ENCODE assay signal across 1 cellular context in the genomic region with DNA sequence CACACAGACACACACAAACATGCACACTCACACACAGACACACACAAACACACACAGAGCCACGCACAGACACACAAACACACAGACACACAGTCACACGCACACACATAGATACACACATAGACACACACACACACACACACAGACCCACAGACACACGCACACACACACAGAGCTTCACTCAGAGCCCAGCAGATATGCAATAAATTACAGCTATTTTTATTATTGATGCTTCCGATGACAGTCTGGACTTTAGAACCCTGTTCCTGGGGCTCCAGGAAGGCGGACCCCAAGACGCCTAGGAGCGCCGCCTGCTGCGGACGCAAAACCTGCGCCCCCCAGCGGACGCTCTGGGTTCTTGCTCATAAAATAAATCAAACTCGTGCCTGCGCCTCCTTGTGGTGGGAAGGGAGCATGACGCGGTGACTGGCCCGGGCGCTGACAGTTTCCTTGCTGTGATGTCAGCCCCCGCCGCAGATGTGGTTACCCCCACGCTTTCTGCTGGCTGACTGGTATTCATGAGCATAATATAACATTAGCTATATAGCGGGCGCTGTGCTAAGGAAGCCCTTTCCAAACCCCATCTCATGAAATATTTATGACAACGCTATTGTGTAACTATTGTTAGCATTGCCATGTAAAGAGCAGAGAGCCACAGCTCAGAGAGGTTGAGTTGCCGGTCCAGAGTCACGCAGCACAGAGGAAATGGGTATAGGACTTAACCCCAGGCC.
TF ChIP-seq lines count a peak whose summit lies in the region.

No MANE protein-coding gene starts in this region.

TF ChIP-seq in GM12878, 131 proteins besides CTCF, POLR2A, EP300 and RAD21 (continued from another document and continues in another):
- TF ChIP-seq, protein P1, sequence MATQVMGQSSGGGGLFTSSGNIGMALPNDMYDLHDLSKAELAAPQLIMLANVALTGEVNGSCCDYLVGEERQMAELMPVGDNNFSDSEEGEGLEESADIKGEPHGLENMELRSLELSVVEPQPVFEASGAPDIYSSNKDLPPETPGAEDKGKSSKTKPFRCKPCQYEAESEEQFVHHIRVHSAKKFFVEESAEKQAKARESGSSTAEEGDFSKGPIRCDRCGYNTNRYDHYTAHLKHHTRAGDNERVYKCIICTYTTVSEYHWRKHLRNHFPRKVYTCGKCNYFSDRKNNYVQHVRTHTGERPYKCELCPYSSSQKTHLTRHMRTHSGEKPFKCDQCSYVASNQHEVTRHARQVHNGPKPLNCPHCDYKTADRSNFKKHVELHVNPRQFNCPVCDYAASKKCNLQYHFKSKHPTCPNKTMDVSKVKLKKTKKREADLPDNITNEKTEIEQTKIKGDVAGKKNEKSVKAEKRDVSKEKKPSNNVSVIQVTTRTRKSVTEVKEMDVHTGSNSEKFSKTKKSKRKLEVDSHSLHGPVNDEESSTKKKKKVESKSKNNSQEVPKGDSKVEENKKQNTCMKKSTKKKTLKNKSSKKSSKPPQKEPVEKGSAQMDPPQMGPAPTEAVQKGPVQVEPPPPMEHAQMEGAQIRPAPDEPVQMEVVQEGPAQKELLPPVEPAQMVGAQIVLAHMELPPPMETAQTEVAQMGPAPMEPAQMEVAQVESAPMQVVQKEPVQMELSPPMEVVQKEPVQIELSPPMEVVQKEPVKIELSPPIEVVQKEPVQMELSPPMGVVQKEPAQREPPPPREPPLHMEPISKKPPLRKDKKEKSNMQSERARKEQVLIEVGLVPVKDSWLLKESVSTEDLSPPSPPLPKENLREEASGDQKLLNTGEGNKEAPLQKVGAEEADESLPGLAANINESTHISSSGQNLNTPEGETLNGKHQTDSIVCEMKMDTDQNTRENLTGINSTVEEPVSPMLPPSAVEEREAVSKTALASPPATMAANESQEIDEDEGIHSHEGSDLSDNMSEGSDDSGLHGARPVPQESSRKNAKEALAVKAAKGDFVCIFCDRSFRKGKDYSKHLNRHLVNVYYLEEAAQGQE (IDR thresholded peaks at IDR 0.05; ENCODE audit: low read depth, low read length): no peak
- TF ChIP-seq EZH2 (IDR thresholded peaks at IDR 0.05; ENCODE audit: borderline replicate concordance, control insufficient read depth, low read depth, low read length) (no peak), CBFB (IDR thresholded peaks at IDR 0.05; ENCODE audit: low read depth) (peak; percentile 83), MTA3 (IDR thresholded peaks at IDR 0.05; ENCODE audit: borderline replicate concordance, low read length) (no peak), HCFC1 (IDR thresholded peaks at IDR 0.05; ENCODE audit: low read length) (no peak), SMARCA5 (IDR thresholded peaks at IDR 0.05) (peak; percentile 95), MYB (IDR thresholded peaks at IDR 0.05; ENCODE audit: borderline replicate concordance, low read depth, low read length) (no peak), RUNX3 (IDR thresholded peaks at IDR 0.05; ENCODE audit: low read length) (no peak), ZBTB4 (CRISPR knock-in tag; IDR thresholded peaks at IDR 0.05) (no peak), SPI1 (IDR thresholded peaks at IDR 0.05; ENCODE audit: borderline replicate concordance, insufficient read depth, low read depth, low read length) (no peak), NKRF (conservative IDR thresholded peaks at IDR 0.05) (peak; percentile 72; the same call in 1 of the 2 replicates), SP1 (IDR thresholded peaks at IDR 0.05; ENCODE audit: low read depth, low read length) (peak; percentile 63), CEBPZ (IDR thresholded peaks at IDR 0.05; ENCODE audit: low read depth, low read length) (no peak), SMAD5 (IDR thresholded peaks at IDR 0.05; ENCODE audit: low read depth) (no peak), TAF1 (IDR thresholded peaks at IDR 0.05; ENCODE audit: borderline replicate concordance, low read depth, low read length) (no peak), GABPA (IDR thresholded peaks at IDR 0.05; ENCODE audit: low read depth) (no peak), BCL3 (IDR thresholded peaks at IDR 0.05; ENCODE audit: borderline replicate concordance, insufficient read depth, low read depth, low read length, poor library complexity, severe bottlenecking) (peak; percentile 74), BCL11A (IDR thresholded peaks at IDR 0.05; ENCODE audit: low read depth, low read length) (0 out of 2 replicates have a peak, but pooled peaks have one; percentile 27), RAD51 (IDR thresholded peaks at IDR 0.05) (no peak), FOXM1 (IDR thresholded peaks at IDR 0.05; ENCODE audit: low read depth, low read length) (no peak), SMAD1 (IDR thresholded peaks at IDR 0.05; ENCODE audit: low read depth, partially characterized antibody) (no peak), SREBF2 (IDR thresholded peaks at IDR 0.05; ENCODE audit: low read length) (peak; percentile 44), NR2C2 (IDR thresholded peaks at IDR 0.05; ENCODE audit: borderline replicate concordance, control insufficient read depth, insufficient read length, low read depth) (no peak), MTA2 (IDR thresholded peaks at IDR 0.05; ENCODE audit: low read depth) (peak; percentile 44; the same call in 1 of the 2 replicates), NFYA (IDR thresholded peaks at IDR 0.05; ENCODE audit: borderline replicate concordance, low read depth, low read length) (no peak; the same call in 1 of the 2 replicates), HDAC2 (IDR thresholded peaks at IDR 0.05) (no peak), ZNF217 (IDR thresholded peaks at IDR 0.05) (peak; percentile 70; the same call in 1 of the 2 replicates), CREM (IDR thresholded peaks at IDR 0.05; ENCODE audit: low read depth) (peak; percentile 93), FOS (IDR thresholded peaks at IDR 0.05; ENCODE audit: borderline replicate concordance, extremely low read depth, insufficient read length) (no peak)
- TF ChIP-seq, protein P2, sequence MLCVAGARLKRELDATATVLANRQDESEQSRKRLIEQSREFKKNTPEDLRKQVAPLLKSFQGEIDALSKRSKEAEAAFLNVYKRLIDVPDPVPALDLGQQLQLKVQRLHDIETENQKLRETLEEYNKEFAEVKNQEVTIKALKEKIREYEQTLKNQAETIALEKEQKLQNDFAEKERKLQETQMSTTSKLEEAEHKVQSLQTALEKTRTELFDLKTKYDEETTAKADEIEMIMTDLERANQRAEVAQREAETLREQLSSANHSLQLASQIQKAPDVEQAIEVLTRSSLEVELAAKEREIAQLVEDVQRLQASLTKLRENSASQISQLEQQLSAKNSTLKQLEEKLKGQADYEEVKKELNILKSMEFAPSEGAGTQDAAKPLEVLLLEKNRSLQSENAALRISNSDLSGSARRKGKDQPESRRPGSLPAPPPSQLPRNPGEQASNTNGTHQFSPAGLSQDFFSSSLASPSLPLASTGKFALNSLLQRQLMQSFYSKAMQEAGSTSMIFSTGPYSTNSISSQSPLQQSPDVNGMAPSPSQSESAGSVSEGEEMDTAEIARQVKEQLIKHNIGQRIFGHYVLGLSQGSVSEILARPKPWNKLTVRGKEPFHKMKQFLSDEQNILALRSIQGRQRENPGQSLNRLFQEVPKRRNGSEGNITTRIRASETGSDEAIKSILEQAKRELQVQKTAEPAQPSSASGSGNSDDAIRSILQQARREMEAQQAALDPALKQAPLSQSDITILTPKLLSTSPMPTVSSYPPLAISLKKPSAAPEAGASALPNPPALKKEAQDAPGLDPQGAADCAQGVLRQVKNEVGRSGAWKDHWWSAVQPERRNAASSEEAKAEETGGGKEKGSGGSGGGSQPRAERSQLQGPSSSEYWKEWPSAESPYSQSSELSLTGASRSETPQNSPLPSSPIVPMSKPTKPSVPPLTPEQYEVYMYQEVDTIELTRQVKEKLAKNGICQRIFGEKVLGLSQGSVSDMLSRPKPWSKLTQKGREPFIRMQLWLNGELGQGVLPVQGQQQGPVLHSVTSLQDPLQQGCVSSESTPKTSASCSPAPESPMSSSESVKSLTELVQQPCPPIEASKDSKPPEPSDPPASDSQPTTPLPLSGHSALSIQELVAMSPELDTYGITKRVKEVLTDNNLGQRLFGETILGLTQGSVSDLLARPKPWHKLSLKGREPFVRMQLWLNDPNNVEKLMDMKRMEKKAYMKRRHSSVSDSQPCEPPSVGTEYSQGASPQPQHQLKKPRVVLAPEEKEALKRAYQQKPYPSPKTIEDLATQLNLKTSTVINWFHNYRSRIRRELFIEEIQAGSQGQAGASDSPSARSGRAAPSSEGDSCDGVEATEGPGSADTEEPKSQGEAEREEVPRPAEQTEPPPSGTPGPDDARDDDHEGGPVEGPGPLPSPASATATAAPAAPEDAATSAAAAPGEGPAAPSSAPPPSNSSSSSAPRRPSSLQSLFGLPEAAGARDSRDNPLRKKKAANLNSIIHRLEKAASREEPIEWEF (IDR thresholded peaks at IDR 0.05; ENCODE audit: insufficient replicate concordance, low read depth, low read length): no peak
- TF ChIP-seq, protein P3, sequence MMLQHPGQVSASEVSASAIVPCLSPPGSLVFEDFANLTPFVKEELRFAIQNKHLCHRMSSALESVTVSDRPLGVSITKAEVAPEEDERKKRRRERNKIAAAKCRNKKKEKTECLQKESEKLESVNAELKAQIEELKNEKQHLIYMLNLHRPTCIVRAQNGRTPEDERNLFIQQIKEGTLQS (IDR thresholded peaks at IDR 0.05; ENCODE audit: borderline replicate concordance, extremely low read depth, low read depth, low read length): peak; percentile 67; the same call in 1 of the 2 replicates
- TF ChIP-seq, protein P4, sequence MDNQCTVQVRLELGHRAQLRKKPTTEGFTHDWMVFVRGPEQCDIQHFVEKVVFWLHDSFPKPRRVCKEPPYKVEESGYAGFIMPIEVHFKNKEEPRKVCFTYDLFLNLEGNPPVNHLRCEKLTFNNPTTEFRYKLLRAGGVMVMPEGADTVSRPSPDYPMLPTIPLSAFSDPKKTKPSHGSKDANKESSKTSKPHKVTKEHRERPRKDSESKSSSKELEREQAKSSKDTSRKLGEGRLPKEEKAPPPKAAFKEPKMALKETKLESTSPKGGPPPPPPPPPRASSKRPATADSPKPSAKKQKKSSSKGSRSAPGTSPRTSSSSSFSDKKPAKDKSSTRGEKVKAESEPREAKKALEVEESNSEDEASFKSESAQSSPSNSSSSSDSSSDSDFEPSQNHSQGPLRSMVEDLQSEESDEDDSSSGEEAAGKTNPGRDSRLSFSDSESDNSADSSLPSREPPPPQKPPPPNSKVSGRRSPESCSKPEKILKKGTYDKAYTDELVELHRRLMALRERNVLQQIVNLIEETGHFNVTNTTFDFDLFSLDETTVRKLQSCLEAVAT (IDR thresholded peaks at IDR 0.05): peak; percentile 90
